ENCODE assay signal across 8 cellular contexts in the genomic region with DNA sequence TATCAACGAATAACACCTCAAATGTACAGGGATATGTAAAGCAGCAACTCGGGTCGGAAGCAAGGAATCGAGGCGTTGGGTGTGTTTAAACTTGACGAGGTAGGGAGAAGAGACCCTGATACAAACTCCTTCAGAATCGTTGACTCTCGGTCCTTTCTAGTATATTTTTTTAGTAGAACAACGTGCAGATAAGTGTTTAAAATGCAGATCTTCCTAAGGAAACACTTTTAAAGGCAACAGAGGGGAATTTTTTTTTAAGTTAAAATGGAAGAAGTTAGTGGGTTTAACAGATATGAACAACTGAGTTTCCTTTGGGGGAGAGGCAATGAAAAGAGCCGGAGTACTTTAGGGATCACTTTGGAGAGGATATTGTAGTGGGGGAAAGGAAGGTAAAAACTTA. TPM values are rescaled to one million over a fixed set of nuclear protein-coding genes. Genes with fewer than 3 reads are reported as not detected.
A peak's percentile ranks its signal among the peaks of the same experiment; 100 is the strongest.
DNase-seq lines count a peak whose midpoint lies in the region; ATAC-seq and TF ChIP-seq lines count a peak whose summit lies in the region.

No MANE protein-coding gene starts in this region.

- intact Hi-C loops in dendritic cell treated with granulocyte-macrophage colony-stimulating factor and Interleukin-4, amounts not matched to agents 40 ng/mL and 50 ng/mL, for 4 days (cut with micrococcal nuclease): loop anchor here (10.0 kb wide), 2 partner anchors 162 to 658 kb away; a partner anchor contains a TSS

- H3K27ac ChIP-seq in BLaER1: peak overlapping the region; percentile 97
- H3K27ac ChIP-seq in neural cell (ENCODE audit: low read length): no peak overlapping the region

- peak overlapping the region; percentile 98 for H3K4me3 ChIP-seq in BLaER1
- peak overlapping the region; percentile 84 for H3K4me3 ChIP-seq in LNCaP clone FGC (ENCODE audit: low read depth, low read length)
- H3K4me3 ChIP-seq in neural cell (ENCODE audit: low read length): peak overlapping the region; percentile 75

- H3F3A ChIP-seq in neural cell (ENCODE audit: insufficient read depth, low read length, poor library complexity, severe bottlenecking): peaks cover 3% of the 10 kb centered on the region

- H4K20me1 ChIP-seq in BLaER1: peaks cover 35% of the 10 kb centered on the region
- H4K20me1 ChIP-seq in neural cell (ENCODE audit: insufficient read depth): no peaks in the 10 kb centered on the region

- H3K9me3 ChIP-seq in BLaER1 (peaks cover 6% of the 10 kb centered on the region; the same call in 1 of the 2 replicates), neural cell (ENCODE audit: low read length) (no peaks in the 10 kb centered on the region)

- H3K36me3 ChIP-seq in BLaER1: peaks cover 35% of the 10 kb centered on the region
- no peaks in the 10 kb centered on the region for H3K36me3 ChIP-seq in neural cell (ENCODE audit: insufficient read depth, low read length)

- H3K4me3 Mint-ChIP-seq in dendritic cell treated with granulocyte-macrophage colony-stimulating factor and Interleukin-4, amounts not matched to agents 40 ng/mL and 50 ng/mL, for 4 days: peak overlapping the region; percentile 95

- H3K4me1 Mint-ChIP-seq in dendritic cell treated with granulocyte-macrophage colony-stimulating factor and Interleukin-4, amounts not matched to agents 40 ng/mL and 50 ng/mL, for 4 days (ENCODE audit: low read depth): peaks cover 54% of the 10 kb centered on the region

- H3K9ac ChIP-seq in BLaER1 (peak overlapping the region; percentile 99), neural cell (ENCODE audit: low read length) (no peak overlapping the region)

- peak overlapping the region; percentile 93 for H3K4me2 ChIP-seq in BLaER1
- peak overlapping the region; percentile 44 for H3K4me2 ChIP-seq in neural cell (ENCODE audit: low read length)

- H3K9me3 Mint-ChIP-seq in dendritic cell treated with granulocyte-macrophage colony-stimulating factor and Interleukin-4, amounts not matched to agents 40 ng/mL and 50 ng/mL, for 4 days: no peaks in the 10 kb centered on the region

- H3K79me2 ChIP-seq in neural cell (replicated peaks; ENCODE audit: insufficient read depth, low read length): peaks cover 30% of the 10 kb centered on the region

- H3K27me3 Mint-ChIP-seq in dendritic cell treated with granulocyte-macrophage colony-stimulating factor and Interleukin-4, amounts not matched to agents 40 ng/mL and 50 ng/mL, for 4 days: no peaks in the 10 kb centered on the region

- peaks cover 51% of the 10 kb centered on the region for H3K4me1 ChIP-seq in BLaER1

- no peaks in the 10 kb centered on the region for H3K27me3 ChIP-seq in BLaER1
- no peaks in the 10 kb centered on the region for H3K27me3 ChIP-seq in neural cell (ENCODE audit: insufficient read depth, low read depth, low read length)

- no peak for TF ChIP-seq RAD21 in neural cell (conservative IDR thresholded peaks at IDR 0.05)

- peak overlapping the region; percentile 100 for H3K27ac Mint-ChIP-seq in dendritic cell treated with granulocyte-macrophage colony-stimulating factor and Interleukin-4, amounts not matched to agents 40 ng/mL and 50 ng/mL, for 4 days

- H3K36me3 Mint-ChIP-seq in dendritic cell treated with granulocyte-macrophage colony-stimulating factor and Interleukin-4, amounts not matched to agents 40 ng/mL and 50 ng/mL, for 4 days (ENCODE audit: low read depth): peaks cover 42% of the 10 kb centered on the region

- TF ChIP-seq CTCF in LNCaP clone FGC (IDR thresholded peaks at IDR 0.05; ENCODE audit: control insufficient read depth, extremely low read depth, insufficient read depth) (no peak), neural cell (IDR thresholded peaks at IDR 0.05; ENCODE audit: poor library complexity, severe bottlenecking) (no peak)

- peak overlapping the region; percentile 65 for H2AFZ ChIP-seq in neural cell (ENCODE audit: low read depth, low read length)

- TF ChIP-seq EP300 in neural cell (conservative IDR thresholded peaks at IDR 0.05; ENCODE audit: poor library complexity, severe bottlenecking): no peak

- DNase-seq in LNCaP clone FGC (ENCODE audit: low read depth): no peak
- DNase-seq in effector CD8-positive, alpha-beta T cell (lab: John Stamatoyannopoulos, UW): no peak
- no peak for DNase-seq in T1000 (lab: John Stamatoyannopoulos, UW)
- no peak for DNase-seq in hepatic stellate cell (ENCODE audit: low spot score)

- ATAC-seq in HG02678 (IDR thresholded peaks at IDR 0.05; ENCODE audit: unreplicated experiment): no peak

- no peaks in the 10 kb centered on the region for H3K9me2 ChIP-seq in neural cell (ENCODE audit: insufficient read depth, low read length)

TF ChIP-seq in neural cell, 6 proteins besides CTCF, POLR2A, EP300 and RAD21:
- TF ChIP-seq TAF1 (IDR thresholded peaks at IDR 0.05; ENCODE audit: low read depth) (no peak), EZH2 (IDR thresholded peaks at IDR 0.05; ENCODE audit: borderline replicate concordance, insufficient read depth, low read length, poor library complexity, severe bottlenecking) (no peak), POLR2AphosphoS5 (IDR thresholded peaks at IDR 0.05) (no peak), MXI1 (conservative IDR thresholded peaks at IDR 0.05; ENCODE audit: poor library complexity, severe bottlenecking) (no peak), SMC3 (conservative IDR thresholded peaks at IDR 0.05; ENCODE audit: poor library complexity) (no peak)
- TF ChIP-seq, protein P1, sequence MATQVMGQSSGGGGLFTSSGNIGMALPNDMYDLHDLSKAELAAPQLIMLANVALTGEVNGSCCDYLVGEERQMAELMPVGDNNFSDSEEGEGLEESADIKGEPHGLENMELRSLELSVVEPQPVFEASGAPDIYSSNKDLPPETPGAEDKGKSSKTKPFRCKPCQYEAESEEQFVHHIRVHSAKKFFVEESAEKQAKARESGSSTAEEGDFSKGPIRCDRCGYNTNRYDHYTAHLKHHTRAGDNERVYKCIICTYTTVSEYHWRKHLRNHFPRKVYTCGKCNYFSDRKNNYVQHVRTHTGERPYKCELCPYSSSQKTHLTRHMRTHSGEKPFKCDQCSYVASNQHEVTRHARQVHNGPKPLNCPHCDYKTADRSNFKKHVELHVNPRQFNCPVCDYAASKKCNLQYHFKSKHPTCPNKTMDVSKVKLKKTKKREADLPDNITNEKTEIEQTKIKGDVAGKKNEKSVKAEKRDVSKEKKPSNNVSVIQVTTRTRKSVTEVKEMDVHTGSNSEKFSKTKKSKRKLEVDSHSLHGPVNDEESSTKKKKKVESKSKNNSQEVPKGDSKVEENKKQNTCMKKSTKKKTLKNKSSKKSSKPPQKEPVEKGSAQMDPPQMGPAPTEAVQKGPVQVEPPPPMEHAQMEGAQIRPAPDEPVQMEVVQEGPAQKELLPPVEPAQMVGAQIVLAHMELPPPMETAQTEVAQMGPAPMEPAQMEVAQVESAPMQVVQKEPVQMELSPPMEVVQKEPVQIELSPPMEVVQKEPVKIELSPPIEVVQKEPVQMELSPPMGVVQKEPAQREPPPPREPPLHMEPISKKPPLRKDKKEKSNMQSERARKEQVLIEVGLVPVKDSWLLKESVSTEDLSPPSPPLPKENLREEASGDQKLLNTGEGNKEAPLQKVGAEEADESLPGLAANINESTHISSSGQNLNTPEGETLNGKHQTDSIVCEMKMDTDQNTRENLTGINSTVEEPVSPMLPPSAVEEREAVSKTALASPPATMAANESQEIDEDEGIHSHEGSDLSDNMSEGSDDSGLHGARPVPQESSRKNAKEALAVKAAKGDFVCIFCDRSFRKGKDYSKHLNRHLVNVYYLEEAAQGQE (IDR thresholded peaks at IDR 0.05; ENCODE audit: borderline replicate concordance): no peak

RNA-seq across cellular contexts. Expression of a gene that starts 1.1 kb away (rescaled TPM):
- polyA plus RNA-seq in neural cell: 20.7 and 23.1 TPM in 2 replicates
- polyA minus RNA-seq in neural cell: 49.2 and 56.7 TPM in 2 replicates
